ENCODE assay signal across 15 cellular contexts in the genomic region with DNA sequence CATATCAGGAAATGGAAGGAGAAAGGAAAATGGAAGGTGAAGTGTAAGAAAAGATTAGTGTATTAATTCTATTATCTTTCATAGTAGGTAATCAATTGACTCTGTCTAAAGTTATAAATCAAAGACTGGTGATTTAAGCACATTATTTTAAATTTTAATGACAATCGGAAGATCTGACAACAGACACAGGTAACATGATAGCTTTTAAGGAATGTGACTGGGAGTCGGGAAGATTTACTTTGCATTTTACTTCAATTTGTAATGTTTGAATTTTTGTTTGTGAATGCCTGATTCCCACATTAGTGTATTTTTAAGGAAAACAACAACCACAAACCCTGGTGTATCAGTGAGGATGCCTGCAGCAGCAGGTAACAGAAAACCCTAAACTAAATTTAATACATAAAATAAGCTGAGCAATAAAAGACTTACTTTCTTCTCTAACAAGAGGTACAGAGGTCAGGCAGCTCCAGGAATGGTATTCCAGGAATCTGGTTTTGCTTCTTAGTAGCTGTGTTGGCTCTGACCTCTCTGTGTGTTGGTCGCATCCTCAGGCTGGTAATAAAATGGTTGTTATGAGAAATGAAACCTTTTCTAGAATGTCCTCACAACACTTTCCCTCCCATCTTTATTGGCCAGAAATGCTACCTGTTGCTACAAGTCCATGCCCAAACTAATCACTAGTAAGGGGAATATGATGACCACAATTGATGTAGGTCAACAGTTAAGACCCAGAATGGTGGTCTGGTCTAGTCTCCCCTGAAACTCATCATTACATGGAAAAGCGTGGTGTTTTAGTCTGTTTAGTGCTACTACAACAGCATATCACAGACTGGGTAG. TPM values are rescaled to one million over a fixed set of nuclear protein-coding genes. Genes with fewer than 3 reads are reported as not detected.
DNase-seq lines count a peak whose midpoint lies in the region; FAIRE-seq and TF ChIP-seq lines count a peak whose summit lies in the region.
"Had no signal": no experiment of that assay in that cellular context is flagged by ENCODE, and none has a peak within 500 bp of the region (broad histone marks: within the 10 kb centered on the region; RNA-seq: fewer than 3 reads in every experiment).

No MANE protein-coding gene starts in this region.

- TF ChIP-seq POLR2A in testis (IDR thresholded peaks at IDR 0.05): no peak

- H3K27me3 Mint-ChIP-seq in osteocyte (ENCODE audit: unreplicated experiment): peaks cover 13% of the 10 kb centered on the region
- H3K27me3 Mint-ChIP-seq: activated naive CD8-positive, alpha-beta T cell had no signal

- no peaks in the 10 kb centered on the region for H3K27me3 ChIP-seq in testis

- peaks cover 3% of the 10 kb centered on the region for H3K9me3 Mint-ChIP-seq in osteocyte (ENCODE audit: unreplicated experiment)
- H3K9me3 Mint-ChIP-seq: CD8-positive, alpha-beta T cell had no signal

- H3K4me3 ChIP-seq in testis: no peak overlapping the region

- no peaks in the 10 kb centered on the region for H3K36me3 ChIP-seq in testis (ENCODE audit: low read depth, missing control alignments)

- no peaks in the 10 kb centered on the region for H3K9me3 ChIP-seq in testis

- H3K27ac Mint-ChIP-seq in osteocyte (ENCODE audit: unreplicated experiment): peak overlapping the region; percentile 48
- H3K27ac Mint-ChIP-seq: activated naive CD8-positive, alpha-beta T cell; CD8-positive, alpha-beta T cell; dendritic cell treated with granulocyte-macrophage colony-stimulating factor and Interleukin-4, amounts not matched to agents 40 ng/mL and 50 ng/mL, for 4 days had no signal

- WGBS in testis, 2 donors: 53 to 71% methylated on average over 4 of the region's 4 CpGs

- TF ChIP-seq CTCF in osteocyte (IDR thresholded peaks at IDR 0.05) (no peak), testis (IDR thresholded peaks at IDR 0.05) (no peak)

- peak overlapping the region; percentile 46 for H3K4me3 Mint-ChIP-seq in osteocyte (ENCODE audit: unreplicated experiment)
- H3K4me3 Mint-ChIP-seq: activated naive CD8-positive, alpha-beta T cell; CD8-positive, alpha-beta T cell; dendritic cell treated with granulocyte-macrophage colony-stimulating factor and Interleukin-4, amounts not matched to agents 40 ng/mL and 50 ng/mL, for 4 days had no signal

- intact Hi-C loops in testis (cut with DNase I; ENCODE audit: low total_unique reads): no loop called here

- peaks cover 19% of the 10 kb centered on the region for H3K4me1 Mint-ChIP-seq in osteocyte (ENCODE audit: unreplicated experiment)

- H3K36me3 Mint-ChIP-seq in osteocyte (ENCODE audit: unreplicated experiment): peaks cover 8% of the 10 kb centered on the region

- FAIRE-seq in frontal cortex (lab: Jason Lieb, UNC): no peak

- H3K27ac ChIP-seq in testis: no peak overlapping the region
- H3K27ac ChIP-seq: foreskin keratinocyte, HL-60 had no signal

- DNase-seq in ELF-1 (ENCODE audit: low read depth, low spot score) (peak; percentile 79), M059J (ENCODE audit: low read depth) (peak; percentile 54), hepatic stellate cell (ENCODE audit: low spot score) (peak; percentile 9), osteocyte (ENCODE audit: extremely low spot score, unreplicated experiment) (no peak), frontal cortex (ENCODE audit: low spot score in 2 of 2) (no peak), NAMALWA (ENCODE audit: low spot score) (no peak), UCSD-AML1 (lab: John Stamatoyannopoulos, UW; ENCODE audit: unreplicated experiment) (no peak), testis (no peak)
- DNase-seq: CD8-positive, alpha-beta T cell; foreskin keratinocyte; NCI-H1048; NCI-H446 had no signal

- H3K4me1 ChIP-seq in testis: no peaks in the 10 kb centered on the region
- H3K4me1 ChIP-seq: foreskin keratinocyte had no signal

RNA-seq across cellular contexts. Expression of gene DNAJB9, which starts 12.2 kb away (rescaled TPM):
- 24.0 and 25.6 TPM in 2 replicates for total RNA-seq in M059J (2014; rRNA removed; shearing (Covaris generic))
- total RNA-seq in osteocyte (20.5 and 23.3 TPM in 2 replicates), frontal cortex (66.4 TPM), testis (10 to 100 TPM; 28.8 to 37.7 TPM)
- 63.3 TPM for polyA plus RNA-seq in testis (ENCODE audit: insufficient read depth, low read depth, low replicate concordance)

RNA-seq across cellular contexts. Expression of gene THAP5, which starts 12.4 kb away (rescaled TPM):
- 34.0 and 43.6 TPM in 2 replicates for total RNA-seq in M059J (2014; rRNA removed; shearing (Covaris generic))
- 26.8 and 29.8 TPM in 2 replicates for total RNA-seq in osteocyte
- 78.3 TPM for total RNA-seq in frontal cortex
- total RNA-seq in testis: 10 to 100 TPM; 29.7 to 48.1 TPM
- 29.9 TPM for polyA plus RNA-seq in testis (ENCODE audit: insufficient read depth, low read depth, low replicate concordance)

RNA-seq across cellular contexts. Expression of gene PNPLA8, which starts 55.9 kb away (rescaled TPM):
- total RNA-seq in M059J (2014; rRNA removed; shearing (Covaris generic)): 24.9 and 32.5 TPM in 2 replicates
- total RNA-seq in osteocyte (27.1 and 29.5 TPM in 2 replicates), frontal cortex (85.6 TPM), testis (10 to 100 TPM; 23.5 to 30.1 TPM)
- 14.0 TPM for polyA plus RNA-seq in testis (ENCODE audit: insufficient read depth, low read depth, low replicate concordance)

Comparison
In these comparisons a context has a peak if more than half of its experiments do, and no peak if none do; other contexts are left out.
1. DNase-seq: peak in ELF-1 (single experiment), M059J (single experiment) and hepatic stellate cell (single experiment); none in osteocyte (single experiment), frontal cortex (0 of 2), NAMALWA (single experiment), UCSD-AML1 (single experiment) and testis (single experiment).